ENCODE assay signal across 27 cellular contexts in the genomic region with DNA sequence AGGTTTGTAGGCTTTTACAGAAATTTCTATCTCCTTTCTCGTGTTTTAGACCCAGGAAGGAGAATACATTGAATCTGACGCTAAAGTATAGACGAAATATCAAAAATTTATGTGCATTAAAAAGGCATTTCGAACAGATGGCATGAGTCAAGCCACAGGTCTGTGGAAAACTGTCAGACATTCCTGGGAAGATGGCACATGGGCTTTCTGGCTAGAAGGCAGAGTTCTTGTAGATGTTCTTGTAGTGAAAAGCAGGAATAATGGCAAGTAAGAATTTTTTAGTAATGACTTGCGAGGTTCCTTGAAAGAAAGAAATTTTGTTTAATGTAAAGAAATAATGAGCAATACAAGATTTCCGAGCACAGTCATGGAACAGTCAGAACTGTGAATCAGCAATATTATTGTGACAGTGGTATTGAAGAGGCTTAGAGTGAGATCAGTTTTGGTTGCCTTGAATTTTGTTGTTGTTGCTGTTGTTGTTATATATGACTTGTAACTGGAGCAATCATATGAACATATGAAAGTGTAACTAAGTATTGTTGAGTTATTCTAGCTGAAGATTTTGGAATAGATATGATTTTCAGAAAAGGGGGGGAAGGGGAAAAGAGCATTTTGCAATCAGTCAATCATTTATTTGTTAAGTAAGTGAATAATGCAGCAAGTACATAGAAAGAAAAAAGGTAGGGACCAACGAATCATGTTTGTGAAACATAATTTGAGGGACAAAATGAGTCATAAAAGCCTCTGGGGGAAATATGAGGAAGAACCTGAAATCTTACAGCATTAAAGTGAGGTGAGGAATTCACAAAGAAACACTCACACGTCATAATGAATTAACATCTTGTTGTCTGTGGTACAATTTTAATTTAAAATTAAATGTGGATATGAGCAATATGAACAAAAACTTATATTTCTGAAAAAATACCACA.
DNase-seq lines count a peak whose midpoint lies in the region; ATAC-seq, FAIRE-seq and TF ChIP-seq lines count a peak whose summit lies in the region.
"Had no signal": no experiment of that assay in that cellular context is flagged by ENCODE, and none has a peak within 500 bp of the region (broad histone marks: within the 10 kb centered on the region; RNA-seq: fewer than 3 reads in every experiment).

No MANE protein-coding gene starts in this region.

- H3K36me3 ChIP-seq in IMR-90 (ENCODE audit: control insufficient read depth, insufficient read depth, low read length) (no peaks in the 10 kb centered on the region), astrocyte (ENCODE audit: insufficient read depth, low read length) (no peaks in the 10 kb centered on the region), smooth muscle cell (ENCODE audit: low read depth) (no peaks in the 10 kb centered on the region), osteoblast (ENCODE audit: insufficient read depth, low read length) (no peaks in the 10 kb centered on the region)
- H3K36me3 ChIP-seq: SJCRH30 had no signal

- TF ChIP-seq CTCF in IMR-90 (conservative IDR thresholded peaks at IDR 0.05; ENCODE audit: low read depth, low read length) (no peak), astrocyte (IDR thresholded peaks at IDR 0.05; ENCODE audit: insufficient read depth, low read depth, low read length) (no peak), smooth muscle cell (IDR thresholded peaks at IDR 0.05; ENCODE audit: borderline replicate concordance, insufficient read depth, poor library complexity, severe bottlenecking) (no peak), osteoblast (IDR thresholded peaks at IDR 0.05; ENCODE audit: extremely low read depth, low read depth, low read length) (no peak)

- no peak overlapping the region for H4K8ac ChIP-seq in IMR-90 (ENCODE audit: low read depth in 2 of 2, low read length in 2 of 2)

- dilution Hi-C loops in IMR-90 (cut with HindIII; ENCODE audit: low sequenced_read_pairs, unreplicated experiment) = no loop called here

- no peaks in the 10 kb centered on the region for H3F3A ChIP-seq in smooth muscle cell (ENCODE audit: low read depth)

- DNase-seq in H54 (ENCODE audit: insufficient read length, low spot score) (no peak), IMR-90 (no peak), astrocyte (ENCODE audit: low read depth) (peak; percentile 51), smooth muscle cell (lab: John Stamatoyannopoulos, UW; ENCODE audit: unreplicated experiment) (no peak), osteoblast (ENCODE audit: insufficient read length, low spot score, missing footprints) (no peak)
- DNase-seq in stimulated activated CD4-positive, alpha-beta T cell treated with anti-CD3 and anti-CD28 coated beads, Interleukin-2, amount 100 ng/mL, for 24 hours = no peak
- DNase-seq: activated CD4-positive, alpha-beta T cell treated with anti-CD3 and anti-CD28 coated beads for 4 hours; AML-193; CD8-positive, alpha-beta memory T cell; DMS153; effector memory CD8-positive, alpha-beta T cell; GF-D8; KBM-7; naive B cell; NCI-H187; NCI-H226; NCI-H82; occipital lobe; SJCRH30; stimulated activated CD4-positive, alpha-beta T cell treated with anti-CD3 and anti-CD28 coated beads, Interleukin-4, amount 100 ng/mL, for 4 hours; stimulated activated naive CD8-positive, alpha-beta T cell treated with anti-CD3 and anti-CD28 coated beads, Interleukin-15, Interleukin-2, amounts not matched to agents 100 U/mL and 50 U/mL, for 24 hours had no signal

- H2BK120ac ChIP-seq in IMR-90 (ENCODE audit: low read depth, low read length) = no peak overlapping the region

- POLR2A ChIA-PET in IMR-90 (lab: Charles Lee; ENCODE audit: unreplicated experiment) = no interaction called here

- no peak overlapping the region for H2AK9ac ChIP-seq in IMR-90 (replicated peaks; ENCODE audit: low read depth, low read length, poor library complexity)

- TF ChIP-seq RAD21 in IMR-90 (IDR thresholded peaks at IDR 0.05; ENCODE audit: low read length) = no peak

- H3K4me1 ChIP-seq in IMR-90 (ENCODE audit: control insufficient read depth, insufficient read depth, low read length) (no peaks in the 10 kb centered on the region), astrocyte (ENCODE audit: insufficient read depth, low read length) (peaks cover 8% of the 10 kb centered on the region), smooth muscle cell (ENCODE audit: low read depth) (peaks cover 2% of the 10 kb centered on the region), osteoblast (ENCODE audit: insufficient read depth, low read length) (no peaks in the 10 kb centered on the region)
- H3K4me1 ChIP-seq: SJCRH30 had no signal

- peaks cover 9% of the 10 kb centered on the region for H3K9me3 ChIP-seq in IMR-90 (ENCODE audit: control insufficient read depth, insufficient read depth, low read length)
- no peaks in the 10 kb centered on the region for H3K9me3 ChIP-seq in astrocyte (ENCODE audit: insufficient read depth, low read depth, low read length)
- H3K9me3 ChIP-seq in smooth muscle cell (replicated peaks; ENCODE audit: low read depth) = no peaks in the 10 kb centered on the region
- H3K9me3 ChIP-seq in osteoblast (ENCODE audit: low read depth, low read length) = no peaks in the 10 kb centered on the region
- H3K9me3 ChIP-seq: SJCRH30 had no signal

- H3K27ac ChIP-seq in IMR-90 (ENCODE audit: insufficient read depth, low read length) (no peak overlapping the region), astrocyte (ENCODE audit: low read depth, low read length) (peak overlapping the region; percentile 46), smooth muscle cell (ENCODE audit: low read depth) (peak overlapping the region; percentile 26), osteoblast (ENCODE audit: low read depth, low read length) (no peak overlapping the region)
- H3K27ac ChIP-seq: SJCRH30 had no signal

- H3K27me3 ChIP-seq in IMR-90 (ENCODE audit: control insufficient read depth, insufficient read depth, low read length) (no peaks in the 10 kb centered on the region), astrocyte (ENCODE audit: insufficient read depth, low read length) (no peaks in the 10 kb centered on the region), smooth muscle cell (ENCODE audit: low read depth) (no peaks in the 10 kb centered on the region), osteoblast (ENCODE audit: insufficient read depth, low read length) (no peaks in the 10 kb centered on the region)
- H3K27me3 ChIP-seq: SJCRH30 had no signal

- H4K20me1 ChIP-seq in IMR-90 (ENCODE audit: insufficient read depth, low read length) (no peaks in the 10 kb centered on the region), astrocyte (ENCODE audit: insufficient read depth, low read length) (no peaks in the 10 kb centered on the region), smooth muscle cell (ENCODE audit: low read depth) (no peaks in the 10 kb centered on the region), osteoblast (ENCODE audit: insufficient read depth, low read length) (no peaks in the 10 kb centered on the region)

- WGBS in IMR-90 (ENCODE audit: extremely low coverage in 2 of 2, insufficient read length in 1 of 2), 2 experiments = 6% methylated on average over 3 of the region's 8 CpGs; no CpG with 5 or more reads in 1 of the 2 experiments
- 77% methylated on average over 8 of the region's 8 CpGs for WGBS in smooth muscle cell (ENCODE audit: low lambda C conversion rate)

- H3K14ac ChIP-seq in IMR-90 (replicated peaks; ENCODE audit: low read depth, low read length) = no peak overlapping the region

- no peaks in the 10 kb centered on the region for H3K9me3 Mint-ChIP-seq in astrocyte (ENCODE audit: unreplicated experiment)
- H3K9me3 Mint-ChIP-seq: brain had no signal

- no peaks in the 10 kb centered on the region for H3K36me3 Mint-ChIP-seq in astrocyte (ENCODE audit: low read depth, unreplicated experiment)
- H3K36me3 Mint-ChIP-seq: activated naive CD8-positive, alpha-beta T cell; brain; CD8-positive, alpha-beta memory T cell; naive B cell had no signal

- no peak overlapping the region for H4K91ac ChIP-seq in IMR-90 (ENCODE audit: insufficient read depth, low read depth, low read length)

- H3K27me3 Mint-ChIP-seq in astrocyte (ENCODE audit: low read depth, unreplicated experiment) = no peaks in the 10 kb centered on the region
- H3K27me3 Mint-ChIP-seq: activated naive CD8-positive, alpha-beta T cell; brain; CD8-positive, alpha-beta memory T cell; effector memory CD8-positive, alpha-beta T cell; naive B cell had no signal

- no peak overlapping the region for H3K23ac ChIP-seq in IMR-90 (ENCODE audit: low read depth, low read length)

- H3K9me1 ChIP-seq in IMR-90 (ENCODE audit: insufficient read depth, low read length) = no peaks in the 10 kb centered on the region

- in situ Hi-C loops in IMR-90 (cut with MboI; ENCODE audit: low sequenced_read_pairs) = no loop called here

- H3K4me3 Mint-ChIP-seq in astrocyte (ENCODE audit: unreplicated experiment) = no peak overlapping the region
- H3K4me3 Mint-ChIP-seq: activated naive CD8-positive, alpha-beta T cell; activated T-helper 1 cell treated with anti-CD3 and anti-CD28 coated beads, Interleukin-12 subunit alpha, Interleukin-12 subunit beta, Interleukin-2, Interleukin-4 antibody, amounts not matched to agents 30 ng/mL and 10 ng/mL and 1 ng/mL, durations not matched to agents 14 hours and 24 hours and 36 hours; brain; CD8-positive, alpha-beta memory T cell; effector memory CD8-positive, alpha-beta T cell; naive B cell; T-helper 1 cell treated with Interleukin-12 subunit alpha and Interleukin-12 subunit beta and Interleukin-4 antibody, amounts not matched to agents 30 μg/mL and 1 μg/mL, for 36 hours had no signal

- no peak overlapping the region for H2BK20ac ChIP-seq in IMR-90 (ENCODE audit: low read depth, low read length)

- intact Hi-C loops in IMR-90 (cut with micrococcal nuclease) = no loop called here

- H2AFZ ChIP-seq in IMR-90 (replicated peaks; ENCODE audit: low read length, poor library complexity) (no peak overlapping the region), astrocyte (ENCODE audit: low read depth, low read length) (peak overlapping the region; percentile 3), smooth muscle cell (ENCODE audit: low read depth) (no peak overlapping the region), osteoblast (ENCODE audit: low read length) (no peak overlapping the region)

- H3K18ac ChIP-seq in IMR-90 (ENCODE audit: low read depth, low read length) = no peak overlapping the region

- no TSS peak for BruUV-seq in IMR-90 (replicated peaks; lab: Mats Ljungman, UMichigan)

- H3K79me1 ChIP-seq in IMR-90 (ENCODE audit: low read depth in 1 of 2, low read length in 2 of 2) = no peaks in the 10 kb centered on the region

- no peak overlapping the region for H2AK5ac ChIP-seq in IMR-90 (ENCODE audit: low read depth, low read length)

- H3K4ac ChIP-seq in IMR-90 (ENCODE audit: low read depth, low read length) = no peak overlapping the region

- H2BK15ac ChIP-seq in IMR-90 (ENCODE audit: low read depth, low read length) = no peak overlapping the region

- peak overlapping the region; percentile 91 for H3K27ac Mint-ChIP-seq in astrocyte (ENCODE audit: unreplicated experiment)
- H3K27ac Mint-ChIP-seq: activated naive CD8-positive, alpha-beta T cell; activated T-helper 1 cell treated with anti-CD3 and anti-CD28 coated beads, Interleukin-12 subunit alpha, Interleukin-12 subunit beta, Interleukin-2, Interleukin-4 antibody, amounts not matched to agents 30 ng/mL and 10 ng/mL and 1 ng/mL, durations not matched to agents 14 hours and 24 hours and 36 hours; brain; CD8-positive, alpha-beta memory T cell; effector memory CD8-positive, alpha-beta T cell; naive B cell; T-helper 1 cell treated with Interleukin-12 subunit alpha and Interleukin-12 subunit beta and Interleukin-4 antibody, amounts not matched to agents 30 μg/mL and 1 μg/mL, for 36 hours had no signal

- H3K56ac ChIP-seq in IMR-90 (ENCODE audit: extremely low read depth, insufficient read depth, low read length) = no peak overlapping the region

- ATAC-seq in IMR-90 (ENCODE audit: low read depth) = no peak
- no peak for ATAC-seq in HG02763 (IDR thresholded peaks at IDR 0.05; ENCODE audit: unreplicated experiment)
- ATAC-seq: effector memory CD8-positive, alpha-beta T cell; stimulated activated naive CD8-positive, alpha-beta T cell treated with anti-CD3 and anti-CD28 coated beads, Interleukin-15, Interleukin-2, amounts not matched to agents 100 U/mL and 50 U/mL, for 24 hours had no signal

- H3K79me2 ChIP-seq in astrocyte (ENCODE audit: insufficient read depth, low read length) (no peaks in the 10 kb centered on the region), smooth muscle cell (ENCODE audit: low read depth) (no peaks in the 10 kb centered on the region), osteoblast (ENCODE audit: insufficient read depth, low read length) (no peaks in the 10 kb centered on the region)

- FAIRE-seq in H54 (lab: Jason Lieb, UNC) = peak; percentile 80
- no peak for FAIRE-seq in astrocyte (lab: Jason Lieb, UNC)
- FAIRE-seq: colon had no signal

- CTCF ChIA-PET in IMR-90 (lab: Yijun Ruan, JAX) = no interaction called here

- H3K4me2 ChIP-seq in IMR-90 (ENCODE audit: low read depth, low read length) (no peak overlapping the region), astrocyte (ENCODE audit: low read length) (peak overlapping the region; percentile 69), smooth muscle cell (no peak overlapping the region), osteoblast (ENCODE audit: insufficient read depth, low read length) (no peak overlapping the region)

- H4K5ac ChIP-seq in IMR-90 (ENCODE audit: low read depth, low read length) = no peak overlapping the region

- TF ChIP-seq POLR2A in H54 (IDR thresholded peaks at IDR 0.05; ENCODE audit: low read depth, low read length) = no peak
- no peak for TF ChIP-seq POLR2A in IMR-90 (IDR thresholded peaks at IDR 0.05; ENCODE audit: low read depth, low read length)

- H3K9ac ChIP-seq in IMR-90 (ENCODE audit: low read depth, low read length) = no peak overlapping the region
- H3K9ac ChIP-seq in astrocyte (ENCODE audit: low read length) = peak overlapping the region; percentile 23
- no peak overlapping the region for H3K9ac ChIP-seq in smooth muscle cell (ENCODE audit: low read depth)

- H3K4me3 ChIP-seq in IMR-90 (ENCODE audit: insufficient read depth, low read depth, low read length) (no peak overlapping the region), astrocyte (ENCODE audit: insufficient read depth, low read depth, low read length) (no peak overlapping the region), smooth muscle cell (no peak overlapping the region), osteoblast (ENCODE audit: insufficient read depth, low read length) (no peak overlapping the region)
- H3K4me3 ChIP-seq: SJCRH30 had no signal

- H2BK5ac ChIP-seq in IMR-90 (ENCODE audit: low read depth, low read length, poor library complexity, severe bottlenecking) = no peak overlapping the region

- H3K4me1 Mint-ChIP-seq in astrocyte (ENCODE audit: low read depth, unreplicated experiment) = peaks cover 25% of the 10 kb centered on the region
- H3K4me1 Mint-ChIP-seq: CD8-positive, alpha-beta memory T cell; naive B cell had no signal

Comparison
In these comparisons a context has a peak if more than half of its experiments do, and no peak if none do; other contexts are left out.
1. H3K27ac ChIP-seq: peak in astrocyte (single experiment) and smooth muscle cell (single experiment); none in IMR-90 (single experiment) and osteoblast (single experiment).